16 cellular contexts compared by ENCODE assay signal in the genomic region with DNA sequence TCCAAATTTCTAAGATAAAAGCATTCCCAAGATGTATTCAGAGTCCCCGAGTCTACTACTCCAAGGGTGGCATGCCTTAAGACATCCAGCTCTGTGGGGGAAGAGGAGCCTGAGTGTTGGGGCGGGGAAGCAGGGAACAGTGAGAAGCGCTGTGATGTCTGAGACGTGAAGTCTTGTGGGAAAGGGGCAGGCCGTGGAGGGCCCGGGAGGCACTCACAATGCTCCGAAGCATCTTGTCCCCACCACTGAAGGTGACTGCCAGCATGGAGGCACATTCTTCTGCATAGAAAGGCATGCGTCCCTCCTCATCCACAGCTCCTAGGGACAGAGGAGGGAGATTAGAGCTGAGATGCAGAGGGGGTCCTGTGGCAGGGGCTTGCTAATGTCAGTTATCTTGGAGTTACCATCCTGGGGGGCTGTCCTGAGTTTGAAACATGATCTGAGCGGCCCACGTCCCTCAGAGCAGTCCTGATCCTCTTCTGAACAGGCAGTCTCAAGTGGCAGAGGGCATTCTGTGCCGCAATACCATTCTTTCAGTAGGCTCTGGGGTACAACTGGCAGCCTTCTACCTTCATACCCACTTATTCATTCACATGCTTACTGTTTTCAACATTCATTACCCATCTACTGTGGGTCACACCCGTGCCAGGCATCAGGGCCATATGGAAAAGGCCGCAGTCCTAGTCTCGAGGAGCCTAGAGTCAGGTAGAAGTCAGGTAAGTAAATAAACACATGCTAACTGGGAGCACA. TPM values are rescaled to one million over a fixed set of nuclear protein-coding genes. Genes with fewer than 3 reads are reported as not detected.
A peak's percentile ranks its signal among the peaks of the same experiment; 100 is the strongest.
DNase-seq lines count a peak whose midpoint lies in the region; ATAC-seq and TF ChIP-seq lines count a peak whose summit lies in the region.
"Had no signal": no experiment of that assay in that cellular context is flagged by ENCODE, and none has a peak within 500 bp of the region (broad histone marks: within the 10 kb centered on the region; RNA-seq: fewer than 3 reads in every experiment).

No MANE protein-coding gene starts in this region.

- peaks cover 23% of the 10 kb centered on the region for H3K36me3 Mint-ChIP-seq in osteocyte (ENCODE audit: unreplicated experiment)

- no peak overlapping the region for H3K9ac ChIP-seq in mammary epithelial cell (ENCODE audit: insufficient read depth, low read length)

- dilution Hi-C loops in mammary epithelial cell (cut with HindIII; ENCODE audit: low sequenced_read_pairs), result loop anchor here (5.0 kb wide), 2 partner anchors 51 to 96 kb away; no protein-coding TSS in a partner anchor

- no peak overlapping the region for H3K4me2 ChIP-seq in mammary epithelial cell (ENCODE audit: insufficient read depth, low read depth, low read length)
- H3K4me2 ChIP-seq: PC-9 had no signal

- H3K4me1 ChIP-seq in breast epithelium (peaks cover 15 to 29% of the 10 kb centered on the region in 2 donors), mammary epithelial cell (ENCODE audit: insufficient read depth, low read length) (peaks cover 12% of the 10 kb centered on the region), esophagus squamous epithelium (peaks cover 9 to 59% (median 34%) of the 10 kb centered on the region in 3 donors), tibial nerve (peaks cover 10 to 77% (median 41%) of the 10 kb centered on the region in 4 donors)

- no peaks in the 10 kb centered on the region for H3K9me3 Mint-ChIP-seq in osteocyte (ENCODE audit: unreplicated experiment)

- no peak for TF ChIP-seq CTCF in breast epithelium (IDR thresholded peaks at IDR 0.05)
- TF ChIP-seq CTCF in mammary epithelial cell (conservative IDR thresholded peaks at IDR 0.05 in 1 of 2, IDR thresholded peaks at IDR 0.05 in 1 of 2; ENCODE audit: extremely low read depth in 1 of 2, insufficient read depth in 1 of 2, low read depth in 1 of 2, low read length in 2 of 2), result no peak
- TF ChIP-seq CTCF in esophagus squamous epithelium (IDR thresholded peaks at IDR 0.05), result no peak
- no peak for TF ChIP-seq CTCF in osteocyte (IDR thresholded peaks at IDR 0.05)
- TF ChIP-seq CTCF in tibial nerve (IDR thresholded peaks at IDR 0.05), result no peak

- peak overlapping the region; percentile 87 for H3K27ac Mint-ChIP-seq in osteocyte (ENCODE audit: unreplicated experiment)

- intact Hi-C loops in breast epithelium (cut with DNase I; ENCODE audit: low total_unique reads) (loop anchor here (10.0 kb wide), 1 partner anchor 348 kb away; no protein-coding TSS in a partner anchor), mammary epithelial cell (cut with micrococcal nuclease) (no loop called here), esophagus squamous epithelium (cut with DNase I) (no loop called here)

- no peak overlapping the region for H2AFZ ChIP-seq in mammary epithelial cell (ENCODE audit: low read depth, low read length)
- H2AFZ ChIP-seq: PC-9 had no signal

- no peak for TF ChIP-seq EP300 in tibial nerve (IDR thresholded peaks at IDR 0.05)

- no peak for ATAC-seq in stimulated activated naive CD8-positive, alpha-beta T cell treated with anti-CD3 and anti-CD28 coated beads, Interleukin-15, Interleukin-2, amounts not matched to agents 100 U/mL and 50 U/mL, for 24 hours
- ATAC-seq in GM18505 (IDR thresholded peaks at IDR 0.05; ENCODE audit: unreplicated experiment), result no peak

- H3K27ac ChIP-seq in breast epithelium (peak overlapping the region; percentile 89 to 93), mammary epithelial cell (ENCODE audit: insufficient read depth, low read depth, low read length) (no peak overlapping the region), esophagus squamous epithelium (peak overlapping the region; percentile 47 to 89 (median 80)), tibial nerve (peak overlapping the region; percentile 75 to 93 (median 87))
- H3K27ac ChIP-seq: HL-60, PC-9, SK-N-MC had no signal

- peaks cover 48% of the 10 kb centered on the region for H3K4me1 Mint-ChIP-seq in osteocyte (ENCODE audit: unreplicated experiment)

- TF ChIP-seq POLR2A in breast epithelium (IDR thresholded peaks at IDR 0.05), result no peak
- no peak for TF ChIP-seq POLR2A in esophagus squamous epithelium (IDR thresholded peaks at IDR 0.05)
- TF ChIP-seq POLR2A in tibial nerve (IDR thresholded peaks at IDR 0.05), result no peak
- TF ChIP-seq POLR2A in GM18505 (IDR thresholded peaks at IDR 0.05; ENCODE audit: borderline replicate concordance, extremely low read depth, insufficient read depth, insufficient read length), result no peak

- CTCF ChIA-PET in mammary epithelial cell (lab: Charles Lee; ENCODE audit: low non-redundant PET), result no interaction called here

- no peaks in the 10 kb centered on the region for H3K27me3 ChIP-seq in breast epithelium
- no peaks in the 10 kb centered on the region for H3K27me3 ChIP-seq in mammary epithelial cell (ENCODE audit: insufficient read depth, low read length)
- H3K27me3 ChIP-seq in esophagus squamous epithelium, result no peaks in the 10 kb centered on the region
- no peaks in the 10 kb centered on the region for H3K27me3 ChIP-seq in tibial nerve

- no peak overlapping the region for H3K4me3 Mint-ChIP-seq in osteocyte (ENCODE audit: unreplicated experiment)

- H3K36me3 ChIP-seq in breast epithelium (no peaks in the 10 kb centered on the region), mammary epithelial cell (ENCODE audit: insufficient read depth, low read length) (peaks cover 24% of the 10 kb centered on the region), esophagus squamous epithelium (peaks cover 14 to 98% (median 46%) of the 10 kb centered on the region in 3 donors), tibial nerve (peaks cover 0 to 61% (median 22%) of the 10 kb centered on the region in 3 donors)

- H3K9me3 ChIP-seq in breast epithelium (no peaks in the 10 kb centered on the region), mammary epithelial cell (replicated peaks; ENCODE audit: insufficient read depth, low read length) (no peaks in the 10 kb centered on the region), esophagus squamous epithelium (no peaks in the 10 kb centered on the region), tibial nerve (no peaks in the 10 kb centered on the region)

- WGBS in mammary epithelial cell (ENCODE audit: low coverage, missing lambda C conversion rate), result 98% methylated on average over 13 of the region's 14 CpGs
- 89 to 90% methylated on average over 10 to 11 of the region's 14 CpGs for WGBS in esophagus squamous epithelium, 2 donors
- 87 to 93% methylated on average over 14 of the region's 14 CpGs for WGBS in tibial nerve, 2 donors

- H3K4me3 ChIP-seq in breast epithelium (no peak overlapping the region), mammary epithelial cell (replicated peaks in 1 of 3; ENCODE audit: insufficient read depth in 1 of 3, low read depth in 2 of 3, low read length in 3 of 3) (no peak overlapping the region), esophagus squamous epithelium (no peak overlapping the region), tibial nerve (no peak overlapping the region)
- H3K4me3 ChIP-seq: PC-9, SK-N-MC, skin epidermis had no signal

- H3K79me2 ChIP-seq in mammary epithelial cell (ENCODE audit: insufficient read depth, low read length), result no peaks in the 10 kb centered on the region

- no peaks in the 10 kb centered on the region for H4K20me1 ChIP-seq in mammary epithelial cell (ENCODE audit: insufficient read depth, low read length)

- H3K27me3 Mint-ChIP-seq in osteocyte (ENCODE audit: unreplicated experiment), result no peaks in the 10 kb centered on the region

- BruUV-seq in mammary epithelial cell (replicated peaks; lab: Mats Ljungman, UMichigan), result no TSS peak

- DNase-seq in breast epithelium (ENCODE audit: low spot score in 2 of 2) (peak; percentile 15 to 20), mammary epithelial cell (no peak), esophagus squamous epithelium (lab: John Stamatoyannopoulos, UW) (no peak), osteocyte (ENCODE audit: extremely low spot score, unreplicated experiment) (no peak), tibial nerve (ENCODE audit: low spot score in 2 of 2) (no peak), T-helper 2 cell (no peak)
- no peak for DNase-seq in stimulated activated naive CD8-positive, alpha-beta T cell treated with anti-CD3 and anti-CD28 coated beads, Interleukin-15, Interleukin-2, amounts not matched to agents 100 U/mL and 50 U/mL, for 24 hours
- DNase-seq: activated T-cell treated with anti-CD3 and anti-CD28 coated beads, Interleukin-2, amount 50 U/mL, for 48 hours; amniotic stem cell; NCI-H69; PC-9; stimulated activated CD4-positive, alpha-beta T cell treated with anti-CD3 and anti-CD28 coated beads, Interleukin-4, amount 100 ng/mL, for 4 hours had no signal

- in situ Hi-C loops in mammary epithelial cell (cut with MboI; ENCODE audit: low sequenced_read_pairs in 2 of 2), result no loop called here

RNA-seq across cellular contexts. Expression of a gene that starts 8.7 kb away (rescaled TPM):
- total RNA-seq in breast epithelium, result 10 to 100 TPM; 43.2 to 51.5 (median 44.2) TPM
- total RNA-seq in mammary epithelial cell, result 10 to 100 TPM; 48.8 to 80.9 TPM
- polyA plus RNA-seq in mammary epithelial cell, result 39.1 TPM
- 37.9 TPM for polyA minus RNA-seq in mammary epithelial cell
- total RNA-seq in esophagus squamous epithelium, result 10 to 100 TPM; 28.7 to 53.3 (median 45.0) TPM
- 57.5 and 65.0 TPM in 2 replicates for total RNA-seq in osteocyte
- total RNA-seq in tibial nerve, result 10 to 100 TPM; 45.4 to 94.5 (median 71.6) TPM

RNA-seq across cellular contexts. Expression of a gene that starts 9.3 kb away (rescaled TPM):
- 10 to 100 TPM; 12.3 to 13.3 (median 12.5) TPM for total RNA-seq in breast epithelium
- 10 to 100 TPM; 10.3 to 22.4 TPM for total RNA-seq in mammary epithelial cell
- 8.5 TPM for polyA plus RNA-seq in mammary epithelial cell
- polyA minus RNA-seq in mammary epithelial cell, result 34.6 TPM
- 10 to 100 TPM in 1 of 4 donors, 1 to 10 TPM in 3; 5.0 to 10.5 (median 5.6) TPM for total RNA-seq in esophagus squamous epithelium
- total RNA-seq in osteocyte, result 32.8 and 34.2 TPM in 2 replicates
- total RNA-seq in tibial nerve, result 10 to 100 TPM; 10.8 to 16.6 (median 12.8) TPM

RNA-seq across cellular contexts. Expression of a gene that starts 24.0 kb away (rescaled TPM):
- total RNA-seq in breast epithelium (1,000 to 10,000 TPM in 2 of 3 donors, 100 to 1,000 TPM in 1; 602 to 1,663 (median 1,380) TPM), mammary epithelial cell (1,000 to 10,000 TPM in 1 of 2 donors, 100 to 1,000 TPM in 1; 171 to 3,470 TPM), esophagus squamous epithelium (1,000 to 10,000 TPM in 1 of 4 donors, 100 to 1,000 TPM in 2, 10 to 100 TPM in 1; 64.8 to 1,356 (median 373) TPM), osteocyte (711 and 715 TPM in 2 replicates), tibial nerve (1,000 to 10,000 TPM; 1,525 to 3,984 (median 2,307) TPM)
- 55.9 TPM for polyA plus RNA-seq in mammary epithelial cell
- 8.0 TPM for polyA minus RNA-seq in mammary epithelial cell

RNA-seq across cellular contexts. Expression of a gene that starts 44.6 kb away (rescaled TPM):
- 10 to 100 TPM; 45.2 to 86.7 (median 49.5) TPM for total RNA-seq in breast epithelium
- 10 to 100 TPM; 17.2 to 30.6 TPM for total RNA-seq in mammary epithelial cell
- polyA plus RNA-seq in mammary epithelial cell, result 16.2 TPM
- polyA minus RNA-seq in mammary epithelial cell, result 95.0 TPM
- total RNA-seq in esophagus squamous epithelium, result 10 to 100 TPM in 2 of 4 donors, 1 to 10 TPM in 2; 6.9 to 20.0 (median 9.4) TPM
- 65.5 and 67.3 TPM in 2 replicates for total RNA-seq in osteocyte
- 100 to 1,000 TPM in 3 of 4 donors, 10 to 100 TPM in 1; 72.6 to 132 (median 125) TPM for total RNA-seq in tibial nerve

Comparison
In these comparisons a context has a peak if more than half of its experiments do, and no peak if none do; other contexts are left out.
1. DNase-seq: peak in breast epithelium (2 of 2); none in mammary epithelial cell (single experiment), esophagus squamous epithelium (single experiment), osteocyte (single experiment), tibial nerve (0 of 2), T-helper 2 cell (0 of 5) and stimulated activated naive CD8-positive, alpha-beta T cell treated with anti-CD3 and anti-CD28 coated beads, Interleukin-15, Interleukin-2, amounts not matched to agents 100 U/mL and 50 U/mL, for 24 hours (single experiment).